In the genomic region with DNA sequence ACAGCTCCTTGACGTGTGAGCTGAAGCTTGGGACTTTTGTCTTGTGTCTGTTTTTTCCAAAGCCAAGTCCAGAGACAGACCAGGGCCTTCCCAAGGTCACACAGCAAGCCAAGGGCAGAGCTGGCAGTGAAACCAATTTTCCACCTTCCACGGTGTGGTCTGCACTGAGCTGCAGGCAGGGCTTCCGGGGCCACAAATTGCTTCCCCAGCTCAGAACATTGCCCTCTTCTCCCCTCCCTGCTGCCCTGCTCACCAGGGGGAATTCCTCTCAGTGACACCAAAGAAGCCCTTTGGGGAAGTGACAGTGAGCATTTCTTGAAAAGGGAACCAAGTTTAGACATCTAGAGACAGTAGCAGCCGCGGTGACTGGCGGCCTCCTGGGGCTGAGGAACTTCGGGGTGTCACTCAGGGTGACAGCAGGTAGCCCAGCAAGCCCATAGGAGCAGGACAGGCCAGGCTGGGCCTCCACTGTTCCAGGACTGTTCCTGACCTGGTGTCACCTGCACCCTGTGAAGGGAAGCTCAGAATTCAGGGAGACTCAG, we compare ENCODE assay signal across 1 cellular context.
TF ChIP-seq lines count a peak whose summit lies in the region.

No MANE protein-coding gene starts in this region.

TF ChIP-seq in GM23338, 12 proteins besides CTCF, POLR2A, EP300 and RAD21 (continued from another document):
- TF ChIP-seq, protein P1, sequence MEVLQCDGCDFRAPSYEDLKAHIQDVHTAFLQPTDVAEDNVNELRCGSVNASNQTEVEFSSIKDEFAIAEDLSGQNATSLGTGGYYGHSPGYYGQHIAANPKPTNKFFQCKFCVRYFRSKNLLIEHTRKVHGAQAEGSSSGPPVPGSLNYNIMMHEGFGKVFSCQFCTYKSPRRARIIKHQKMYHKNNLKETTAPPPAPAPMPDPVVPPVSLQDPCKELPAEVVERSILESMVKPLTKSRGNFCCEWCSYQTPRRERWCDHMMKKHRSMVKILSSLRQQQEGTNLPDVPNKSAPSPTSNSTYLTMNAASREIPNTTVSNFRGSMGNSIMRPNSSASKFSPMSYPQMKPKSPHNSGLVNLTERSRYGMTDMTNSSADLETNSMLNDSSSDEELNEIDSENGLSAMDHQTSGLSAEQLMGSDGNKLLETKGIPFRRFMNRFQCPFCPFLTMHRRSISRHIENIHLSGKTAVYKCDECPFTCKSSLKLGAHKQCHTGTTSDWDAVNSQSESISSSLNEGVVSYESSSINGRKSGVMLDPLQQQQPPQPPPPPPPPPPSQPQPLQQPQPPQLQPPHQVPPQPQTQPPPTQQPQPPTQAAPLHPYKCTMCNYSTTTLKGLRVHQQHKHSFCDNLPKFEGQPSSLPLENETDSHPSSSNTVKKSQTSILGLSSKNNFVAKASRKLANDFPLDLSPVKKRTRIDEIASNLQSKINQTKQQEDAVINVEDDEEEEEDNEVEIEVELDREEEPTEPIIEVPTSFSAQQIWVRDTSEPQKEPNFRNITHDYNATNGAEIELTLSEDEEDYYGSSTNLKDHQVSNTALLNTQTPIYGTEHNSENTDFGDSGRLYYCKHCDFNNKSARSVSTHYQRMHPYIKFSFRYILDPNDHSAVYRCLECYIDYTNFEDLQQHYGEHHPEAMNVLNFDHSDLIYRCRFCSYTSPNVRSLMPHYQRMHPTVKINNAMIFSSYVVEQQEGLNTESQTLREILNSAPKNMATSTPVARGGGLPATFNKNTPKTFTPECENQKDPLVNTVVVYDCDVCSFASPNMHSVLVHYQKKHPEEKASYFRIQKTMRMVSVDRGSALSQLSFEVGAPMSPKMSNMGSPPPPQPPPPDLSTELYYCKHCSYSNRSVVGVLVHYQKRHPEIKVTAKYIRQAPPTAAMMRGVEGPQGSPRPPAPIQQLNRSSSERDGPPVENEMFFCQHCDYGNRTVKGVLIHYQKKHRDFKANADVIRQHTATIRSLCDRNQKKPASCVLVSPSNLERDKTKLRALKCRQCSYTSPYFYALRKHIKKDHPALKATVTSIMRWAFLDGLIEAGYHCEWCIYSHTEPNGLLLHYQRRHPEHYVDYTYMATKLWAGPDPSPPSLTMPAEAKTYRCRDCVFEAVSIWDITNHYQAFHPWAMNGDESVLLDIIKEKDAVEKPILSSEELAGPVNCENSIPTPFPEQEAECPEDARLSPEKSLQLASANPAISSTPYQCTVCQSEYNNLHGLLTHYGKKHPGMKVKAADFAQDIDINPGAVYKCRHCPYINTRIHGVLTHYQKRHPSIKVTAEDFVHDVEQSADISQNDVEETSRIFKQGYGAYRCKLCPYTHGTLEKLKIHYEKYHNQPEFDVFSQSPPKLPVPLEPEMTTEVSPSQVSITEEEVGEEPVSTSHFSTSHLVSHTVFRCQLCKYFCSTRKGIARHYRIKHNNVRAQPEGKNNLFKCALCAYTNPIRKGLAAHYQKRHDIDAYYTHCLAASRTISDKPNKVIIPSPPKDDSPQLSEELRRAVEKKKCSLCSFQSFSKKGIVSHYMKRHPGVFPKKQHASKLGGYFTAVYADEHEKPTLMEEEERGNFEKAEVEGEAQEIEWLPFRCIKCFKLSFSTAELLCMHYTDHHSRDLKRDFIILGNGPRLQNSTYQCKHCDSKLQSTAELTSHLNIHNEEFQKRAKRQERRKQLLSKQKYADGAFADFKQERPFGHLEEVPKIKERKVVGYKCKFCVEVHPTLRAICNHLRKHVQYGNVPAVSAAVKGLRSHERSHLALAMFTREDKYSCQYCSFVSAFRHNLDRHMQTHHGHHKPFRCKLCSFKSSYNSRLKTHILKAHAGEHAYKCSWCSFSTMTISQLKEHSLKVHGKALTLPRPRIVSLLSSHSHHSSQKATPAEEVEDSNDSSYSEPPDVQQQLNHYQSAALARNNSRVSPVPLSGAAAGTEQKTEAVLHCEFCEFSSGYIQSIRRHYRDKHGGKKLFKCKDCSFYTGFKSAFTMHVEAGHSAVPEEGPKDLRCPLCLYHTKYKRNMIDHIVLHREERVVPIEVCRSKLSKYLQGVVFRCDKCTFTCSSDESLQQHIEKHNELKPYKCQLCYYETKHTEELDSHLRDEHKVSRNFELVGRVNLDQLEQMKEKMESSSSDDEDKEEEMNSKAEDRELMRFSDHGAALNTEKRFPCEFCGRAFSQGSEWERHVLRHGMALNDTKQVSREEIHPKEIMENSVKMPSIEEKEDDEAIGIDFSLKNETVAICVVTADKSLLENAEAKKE (CRISPR knock-in tag; IDR thresholded peaks at IDR 0.05): no peak
- TF ChIP-seq CREB1 (CRISPR knock-in tag; IDR thresholded peaks at IDR 0.05; ENCODE audit: low read depth) (no peak), NANOG (IDR thresholded peaks at IDR 0.05; ENCODE audit: borderline replicate concordance) (no peak), STAT1 (IDR thresholded peaks at IDR 0.05; ENCODE audit: unreplicated experiment) (no peak), ZNF331 (CRISPR knock-in tag; IDR thresholded peaks at IDR 0.05; ENCODE audit: low read depth) (no peak)
- TF ChIP-seq, protein P2, sequence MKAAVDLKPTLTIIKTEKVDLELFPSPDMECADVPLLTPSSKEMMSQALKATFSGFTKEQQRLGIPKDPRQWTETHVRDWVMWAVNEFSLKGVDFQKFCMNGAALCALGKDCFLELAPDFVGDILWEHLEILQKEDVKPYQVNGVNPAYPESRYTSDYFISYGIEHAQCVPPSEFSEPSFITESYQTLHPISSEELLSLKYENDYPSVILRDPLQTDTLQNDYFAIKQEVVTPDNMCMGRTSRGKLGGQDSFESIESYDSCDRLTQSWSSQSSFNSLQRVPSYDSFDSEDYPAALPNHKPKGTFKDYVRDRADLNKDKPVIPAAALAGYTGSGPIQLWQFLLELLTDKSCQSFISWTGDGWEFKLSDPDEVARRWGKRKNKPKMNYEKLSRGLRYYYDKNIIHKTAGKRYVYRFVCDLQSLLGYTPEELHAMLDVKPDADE (IDR thresholded peaks at IDR 0.05): no peak
